Comparison of ENCODE assay signal across 9 cellular contexts in genomic region chr3:32366638-32367368, GRCh38. TPM values are rescaled to one million over a fixed set of nuclear protein-coding genes. Genes with fewer than 3 reads are reported as not detected.
DNase-seq lines count a peak whose midpoint lies in the region; ATAC-seq and TF ChIP-seq lines count a peak whose summit lies in the region.
"Had no signal": no experiment of that assay in that cellular context is flagged by ENCODE, and none has a peak within 500 bp of the region (broad histone marks: within the 10 kb centered on the region; RNA-seq: fewer than 3 reads in every experiment).

No MANE protein-coding gene starts in this region.

- H3K27me3 Mint-ChIP-seq in progenitor cell of endocrine pancreas: no peaks in the 10 kb centered on the region

- H3K4me1 Mint-ChIP-seq in progenitor cell of endocrine pancreas (ENCODE audit: low read depth): peaks cover 35% of the 10 kb centered on the region

- peak overlapping the region; percentile 33 for H3K27ac Mint-ChIP-seq in progenitor cell of endocrine pancreas

- no peak overlapping the region for H3K4me3 Mint-ChIP-seq in progenitor cell of endocrine pancreas (ENCODE audit: low read depth)

- no peak overlapping the region for H3K4me3 ChIP-seq in HFF-Myc (replicated peaks; ENCODE audit: low read depth, low read length)
- H3K4me3 ChIP-seq: HAP-1 had no signal

- TF ChIP-seq CTCF in HFF-Myc (IDR thresholded peaks at IDR 0.05; ENCODE audit: low read depth, low read length, missing control alignments) (no peak), progenitor cell of endocrine pancreas (IDR thresholded peaks at IDR 0.05; ENCODE audit: unreplicated experiment) (no peak)

- no peaks in the 10 kb centered on the region for H3K9me3 Mint-ChIP-seq in progenitor cell of endocrine pancreas (ENCODE audit: low read depth)

- peak; percentile 68 for ATAC-seq in GM18868 (IDR thresholded peaks at IDR 0.05; ENCODE audit: unreplicated experiment)
- no peak for ATAC-seq in HG02588 (IDR thresholded peaks at IDR 0.05; ENCODE audit: unreplicated experiment)

- H3K36me3 Mint-ChIP-seq in progenitor cell of endocrine pancreas (ENCODE audit: insufficient read depth): peaks cover 26% of the 10 kb centered on the region

- peak; percentile 20 for DNase-seq in HFF-Myc (ENCODE audit: extremely low read depth, low read depth)
- DNase-seq in SW480 (ENCODE audit: low spot score): peak; percentile 31
- DNase-seq in progenitor cell of endocrine pancreas (ENCODE audit: low spot score, unreplicated experiment): no peak
- DNase-seq in NCI-H510A (lab: John Stamatoyannopoulos, UW): no peak
- DNase-seq in NCI-H774 (lab: John Stamatoyannopoulos, UW): no peak
- DNase-seq: substantia nigra had no signal

RNA-seq across cellular contexts. Expression of gene CMTM7, which starts 24.9 kb away (rescaled TPM):
- total RNA-seq in progenitor cell of endocrine pancreas: 24.6 and 29.6 TPM in 2 replicates

Comparison
In these comparisons a context has a peak if more than half of its experiments do, and no peak if none do; other contexts are left out.
1. DNase-seq: peak in HFF-Myc (single experiment) and SW480 (single experiment); none in progenitor cell of endocrine pancreas (single experiment), NCI-H510A (single experiment) and NCI-H774 (single experiment).